Comparison of ENCODE assay signal across 13 cellular contexts in genomic region chr5:418681-419121, GRCh38. TPM values are rescaled to one million over a fixed set of nuclear protein-coding genes. Genes with fewer than 3 reads are reported as not detected.
A peak's percentile ranks its signal among the peaks of the same experiment; 100 is the strongest.
DNase-seq lines count a peak whose midpoint lies in the region; ATAC-seq and TF ChIP-seq lines count a peak whose summit lies in the region.
"Had no signal": no experiment of that assay in that cellular context is flagged by ENCODE, and none has a peak within 500 bp of the region (broad histone marks: within the 10 kb centered on the region; RNA-seq: fewer than 3 reads in every experiment).

No MANE protein-coding gene starts in this region.

- H3K27me3 ChIP-seq in esophagus muscularis mucosa, result peaks cover 0 to 1% (median 0%) of the 10 kb centered on the region in 4 donors
- H3K27me3 ChIP-seq in upper lobe of right lung, result no peaks in the 10 kb centered on the region
- H3K27me3 ChIP-seq: uterus had no signal

- peak overlapping the region; percentile 16 for H3K27ac Mint-ChIP-seq in activated naive CD8-positive, alpha-beta T cell
- no peak overlapping the region for H3K27ac Mint-ChIP-seq in activated naive CD8-positive, alpha-beta T cell treated with anti-CD3 and anti-CD28 coated beads, Interleukin-2, amount 50 U/mL, for 24 hours
- H3K27ac Mint-ChIP-seq: activated naive CD8-positive, alpha-beta T cell treated with anti-CD3 and anti-CD28 coated beads, Interleukin-2, amount 10 ng/mL, durations not matched to agents 7 days and 5 days had no signal

- no peak for TF ChIP-seq POLR2A in esophagus muscularis mucosa (IDR thresholded peaks at IDR 0.05; ENCODE audit: low read depth)

- no peaks in the 10 kb centered on the region for H3K27me3 Mint-ChIP-seq in activated naive CD8-positive, alpha-beta T cell
- no peaks in the 10 kb centered on the region for H3K27me3 Mint-ChIP-seq in activated naive CD8-positive, alpha-beta T cell treated with anti-CD3 and anti-CD28 coated beads, Interleukin-2, amount 50 U/mL, for 24 hours
- H3K27me3 Mint-ChIP-seq: activated naive CD8-positive, alpha-beta T cell treated with anti-CD3 and anti-CD28 coated beads, Interleukin-2, amount 10 ng/mL, durations not matched to agents 7 days and 5 days had no signal

- no peak for ATAC-seq in activated naive CD8-positive, alpha-beta T cell treated with anti-CD3 and anti-CD28 coated beads, Interleukin-2, amount 50 U/mL, for 24 hours
- ATAC-seq in upper lobe of right lung, result no peak
- no peak for ATAC-seq in Right ventricle myocardium superior (ENCODE audit: poor library complexity)
- ATAC-seq in HG03135 (IDR thresholded peaks at IDR 0.05; ENCODE audit: unreplicated experiment), result no peak

- 88% methylated on average over 7 of the region's 10 CpGs for WGBS in esophagus muscularis mucosa

- H3K27ac ChIP-seq in esophagus muscularis mucosa (replicated peaks in 1 of 4) (no peak overlapping the region), upper lobe of right lung (no peak overlapping the region)
- H3K27ac ChIP-seq: uterus had no signal

- H3K36me3 Mint-ChIP-seq in activated naive CD8-positive, alpha-beta T cell, result peaks cover 4% of the 10 kb centered on the region
- peaks cover 11% of the 10 kb centered on the region for H3K36me3 Mint-ChIP-seq in activated naive CD8-positive, alpha-beta T cell treated with anti-CD3 and anti-CD28 coated beads, Interleukin-2, amount 50 U/mL, for 24 hours (ENCODE audit: low read depth)

- no peak overlapping the region for H3K4me3 Mint-ChIP-seq in activated naive CD8-positive, alpha-beta T cell
- no peak overlapping the region for H3K4me3 Mint-ChIP-seq in activated naive CD8-positive, alpha-beta T cell treated with anti-CD3 and anti-CD28 coated beads, Interleukin-2, amount 50 U/mL, for 24 hours
- H3K4me3 Mint-ChIP-seq: activated naive CD8-positive, alpha-beta T cell treated with anti-CD3 and anti-CD28 coated beads, Interleukin-2, amount 10 ng/mL, durations not matched to agents 7 days and 5 days had no signal

- intact Hi-C loops in esophagus muscularis mucosa (cut with DNase I), result no loop called here
- intact Hi-C loops in upper lobe of right lung (cut with DNase I), result no loop called here
- intact Hi-C loops in Right ventricle myocardium superior (cut with DNase I), result no loop called here

- no peaks in the 10 kb centered on the region for H3K9me3 ChIP-seq in esophagus muscularis mucosa
- H3K9me3 ChIP-seq in upper lobe of right lung, result no peaks in the 10 kb centered on the region
- H3K9me3 ChIP-seq: uterus had no signal

- no peak overlapping the region for H3K4me3 ChIP-seq in esophagus muscularis mucosa
- H3K4me3 ChIP-seq in upper lobe of right lung, result no peak overlapping the region
- H3K4me3 ChIP-seq: uterus had no signal

- H3K36me3 ChIP-seq in esophagus muscularis mucosa (no peaks in the 10 kb centered on the region), upper lobe of right lung (no peaks in the 10 kb centered on the region)
- H3K36me3 ChIP-seq: uterus had no signal

- no peak for TF ChIP-seq EP300 in esophagus muscularis mucosa (IDR thresholded peaks at IDR 0.05)

- no peaks in the 10 kb centered on the region for H3K9me3 Mint-ChIP-seq in activated naive CD8-positive, alpha-beta T cell (ENCODE audit: low read depth)
- H3K9me3 Mint-ChIP-seq in activated naive CD8-positive, alpha-beta T cell treated with anti-CD3 and anti-CD28 coated beads, Interleukin-2, amount 50 U/mL, for 24 hours, result no peaks in the 10 kb centered on the region
- H3K9me3 Mint-ChIP-seq: activated naive CD8-positive, alpha-beta T cell treated with anti-CD3 and anti-CD28 coated beads, Interleukin-2, amount 10 ng/mL, durations not matched to agents 7 days and 5 days had no signal

- DNase-seq in activated naive CD8-positive, alpha-beta T cell treated with anti-CD3 and anti-CD28 coated beads, Interleukin-2, amount 50 U/mL, for 24 hours, result no peak
- peak; percentile 82 for DNase-seq in NCI-H2196 (lab: John Stamatoyannopoulos, UW; ENCODE audit: unreplicated experiment)
- peak; percentile 92 for DNase-seq in esophagus muscularis mucosa (ENCODE audit: extremely low spot score)
- DNase-seq in upper lobe of right lung, result peak; percentile 58
- DNase-seq in Right ventricle myocardium superior, result no peak
- DNase-seq in NCI-H226, result no peak
- DNase-seq: activated naive CD8-positive, alpha-beta T cell treated with anti-CD3 and anti-CD28 coated beads, Interleukin-2, amount 10 ng/mL, durations not matched to agents 7 days and 5 days; cortex of kidney; NCI-H2107; OCI-M1; uterus had no signal

- H3K4me1 ChIP-seq in esophagus muscularis mucosa (peaks cover 0 to 18% (median 0%) of the 10 kb centered on the region in 4 donors), upper lobe of right lung (peaks cover 6% of the 10 kb centered on the region)

- TF ChIP-seq CTCF in esophagus muscularis mucosa (IDR thresholded peaks at IDR 0.05), result no peak
- TF ChIP-seq CTCF in upper lobe of right lung (IDR thresholded peaks at IDR 0.05), result no peak

- peaks cover 10% of the 10 kb centered on the region for H3K4me1 Mint-ChIP-seq in activated naive CD8-positive, alpha-beta T cell (ENCODE audit: low read depth)
- peaks cover 18% of the 10 kb centered on the region for H3K4me1 Mint-ChIP-seq in activated naive CD8-positive, alpha-beta T cell treated with anti-CD3 and anti-CD28 coated beads, Interleukin-2, amount 50 U/mL, for 24 hours

RNA-seq across cellular contexts. Expression of gene EXOC3, which starts 24.3 kb away (rescaled TPM):
- 10 to 100 TPM; 48.6 to 82.1 (median 59.3) TPM for total RNA-seq in esophagus muscularis mucosa
- total RNA-seq in upper lobe of right lung, result 59.5 TPM
- total RNA-seq in Right ventricle myocardium superior, result 46.4 TPM

Comparison
In these comparisons a context has a peak if more than half of its experiments do, and no peak if none do; other contexts are left out.
1. DNase-seq: peak in NCI-H2196 (single experiment), esophagus muscularis mucosa (single experiment) and upper lobe of right lung (single experiment); none in activated naive CD8-positive, alpha-beta T cell treated with anti-CD3 and anti-CD28 coated beads, Interleukin-2, amount 50 U/mL, for 24 hours (single experiment), Right ventricle myocardium superior (single experiment) and NCI-H226 (single experiment).